ENCODE assay signal across 8 cellular contexts in the genomic region with DNA sequence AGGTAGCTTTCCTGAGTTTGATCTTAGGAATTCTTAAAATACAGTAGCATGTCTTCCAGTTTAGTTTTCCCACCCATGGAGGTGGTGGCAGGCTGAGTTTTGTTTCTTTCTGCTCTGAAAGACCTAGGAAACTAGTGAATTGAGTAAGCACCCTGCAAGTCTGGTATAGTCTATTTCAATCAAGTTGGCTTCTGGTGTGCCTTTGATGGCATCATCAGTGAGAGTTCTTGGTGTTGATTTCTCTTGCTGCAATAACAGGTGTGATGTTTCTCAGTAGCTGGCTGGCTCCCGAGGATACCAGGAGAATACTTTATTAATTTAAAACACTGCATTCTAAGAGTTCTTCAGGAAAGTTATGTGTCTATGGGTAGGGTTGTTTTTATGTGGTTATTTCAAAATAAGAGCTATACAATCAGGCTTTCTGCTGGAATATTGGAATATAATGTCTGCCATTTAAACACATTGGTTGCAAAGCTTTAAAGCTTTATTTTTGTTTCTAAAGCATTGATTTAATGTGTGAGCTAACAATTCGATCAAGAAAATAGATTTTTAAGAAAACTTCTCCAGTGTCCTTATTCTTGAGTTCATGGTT. TPM values are rescaled to one million over a fixed set of nuclear protein-coding genes. Genes with fewer than 3 reads are reported as not detected.
A peak's percentile ranks its signal among the peaks of the same experiment; 100 is the strongest.
DNase-seq lines count a peak whose midpoint lies in the region; ATAC-seq and TF ChIP-seq lines count a peak whose summit lies in the region.

No MANE protein-coding gene starts in this region.

- no peak overlapping the region for H3K4me3 ChIP-seq in mesenchymal stem cell (ENCODE audit: insufficient read depth in 1 of 2, low read depth in 1 of 2, low read length in 2 of 2)

- ATAC-seq in GM18502 (IDR thresholded peaks at IDR 0.05; ENCODE audit: poor library complexity, unreplicated experiment) (peak; percentile 61), HG02588 (IDR thresholded peaks at IDR 0.05; ENCODE audit: unreplicated experiment) (peak; percentile 56), HG03457 (IDR thresholded peaks at IDR 0.05; ENCODE audit: unreplicated experiment) (no peak)

- H3K18ac ChIP-seq in mesenchymal stem cell (ENCODE audit: low read depth in 1 of 2, low read length in 2 of 2), result peak overlapping the region in 1 of 2 experiments; percentile 23

- no peak overlapping the region for H4K8ac ChIP-seq in mesenchymal stem cell (ENCODE audit: low read length)

- H2BK120ac ChIP-seq in mesenchymal stem cell (ENCODE audit: low read depth, low read length), result no peak overlapping the region

- WGBS in mesenchymal stem cell, result no CpG with 5 or more reads among the region's 2 CpGs

- H3K4me2 ChIP-seq in mesenchymal stem cell (ENCODE audit: low read length, poor library complexity, severe bottlenecking), result no peak overlapping the region

- no peak overlapping the region for H3K23ac ChIP-seq in mesenchymal stem cell (ENCODE audit: low read length in 2 of 2)

- no peak for TF ChIP-seq CTCF in VCaP (conservative IDR thresholded peaks at IDR 0.05)

- DNase-seq in mesenchymal stem cell (peak; percentile 35), G401 (ENCODE audit: low spot score) (no peak), dermis blood vessel endothelial cell (no peak), putamen (ENCODE audit: low spot score) (no peak)

- H3K36me3 ChIP-seq in mesenchymal stem cell (ENCODE audit: control insufficient read depth in 1 of 2, insufficient read depth in 2 of 2, low read depth in 1 of 2, low read length in 2 of 2), result no peaks in the 10 kb centered on the region

- no peak overlapping the region for H2AFZ ChIP-seq in mesenchymal stem cell (ENCODE audit: low read depth, low read length)

- no peak overlapping the region for H3K9ac ChIP-seq in mesenchymal stem cell (ENCODE audit: low read length)

- in situ Hi-C loops in G401 (cut with HindIII; ENCODE audit: low sequenced_read_pairs), result no loop called here

- H3K4me1 ChIP-seq in mesenchymal stem cell (ENCODE audit: control insufficient read depth, insufficient read depth, low read depth, low read length), result peaks cover 2% of the 10 kb centered on the region

- no peaks in the 10 kb centered on the region for H3K79me1 ChIP-seq in mesenchymal stem cell (replicated peaks; ENCODE audit: low read length, poor library complexity, severe bottlenecking)

- H4K91ac ChIP-seq in mesenchymal stem cell (ENCODE audit: low read length), result no peak overlapping the region

- H2BK5ac ChIP-seq in mesenchymal stem cell (ENCODE audit: low read depth, low read length, poor library complexity, severe bottlenecking), result no peak overlapping the region

- H2BK12ac ChIP-seq in mesenchymal stem cell (ENCODE audit: low read length in 2 of 2), result no peak overlapping the region

- H3K27ac ChIP-seq in VCaP (peak overlapping the region; percentile 3; the same call in 1 of the 2 replicates), mesenchymal stem cell (ENCODE audit: low read length, poor library complexity, severe bottlenecking) (peak overlapping the region; percentile 49)

- H3K27me3 ChIP-seq in mesenchymal stem cell (ENCODE audit: control insufficient read depth in 1 of 2, insufficient read depth in 1 of 2, low read length in 2 of 2), result no peaks in the 10 kb centered on the region

- H3K14ac ChIP-seq in mesenchymal stem cell (ENCODE audit: low read length in 2 of 2), result no peak overlapping the region

- H3K4ac ChIP-seq in mesenchymal stem cell (ENCODE audit: low read depth in 1 of 2, low read length in 2 of 2), result no peak overlapping the region

- no peaks in the 10 kb centered on the region for H3K9me3 ChIP-seq in mesenchymal stem cell (ENCODE audit: control insufficient read depth, low read length)

- no peak overlapping the region for H2BK15ac ChIP-seq in mesenchymal stem cell (ENCODE audit: low read depth, poor library complexity, severe bottlenecking)

- H2AK5ac ChIP-seq in mesenchymal stem cell (ENCODE audit: low read length, severe bottlenecking), result peak overlapping the region; percentile 69

RNA-seq across cellular contexts. Expression of a gene that starts 19.0 kb away (rescaled TPM):
- 27.2 TPM for polyA plus RNA-seq in mesenchymal stem cell (2013, experiment 1 of 2)
- polyA plus RNA-seq in mesenchymal stem cell (2013, experiment 2 of 2), result 28.8 TPM
- 25.8 and 44.5 TPM in 2 replicates for total RNA-seq in G401 (2014; rRNA removed; shearing (Covaris generic))
- total RNA-seq in dermis blood vessel endothelial cell, result 16.5 and 26.5 TPM in 2 replicates
